ENCODE assay signal across 19 cellular contexts in the genomic region with DNA sequence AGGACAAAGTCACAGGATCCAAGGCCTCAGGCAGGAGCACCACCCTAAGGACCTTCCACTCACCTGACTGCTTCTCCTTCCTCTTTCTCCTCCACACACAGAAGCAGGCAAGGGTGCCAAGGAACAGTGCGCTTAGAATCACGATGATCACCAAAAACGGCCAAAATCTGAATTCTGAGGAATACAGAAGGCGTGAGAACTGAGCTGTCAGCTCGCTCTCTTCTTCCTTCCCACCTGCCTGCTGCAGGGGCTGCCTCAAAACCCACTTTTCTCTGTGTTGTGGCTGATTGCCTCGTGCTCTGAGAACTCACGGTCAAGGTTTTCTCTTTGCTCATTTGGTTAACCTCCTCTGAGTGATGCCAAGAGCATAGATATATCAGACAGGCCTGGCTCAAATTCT. TPM values are rescaled to one million over a fixed set of nuclear protein-coding genes. Genes with fewer than 3 reads are reported as not detected.
DNase-seq lines count a peak whose midpoint lies in the region; ATAC-seq and TF ChIP-seq lines count a peak whose summit lies in the region.
"Had no signal": no experiment of that assay in that cellular context is flagged by ENCODE, and none has a peak within 500 bp of the region (broad histone marks: within the 10 kb centered on the region; RNA-seq: fewer than 3 reads in every experiment).

No MANE protein-coding gene starts in this region.

- no peaks in the 10 kb centered on the region for H3K36me3 ChIP-seq in KMS-11 (ENCODE audit: insufficient read depth)
- H3K36me3 ChIP-seq: adrenal gland, esophagus squamous epithelium, left ventricle myocardium inferior, upper lobe of right lung had no signal

- no peaks in the 10 kb centered on the region for H3K79me2 ChIP-seq in KMS-11 (ENCODE audit: insufficient read depth, low read depth)

- H3K4me1 Mint-ChIP-seq in activated T-cell treated with anti-CD3 and anti-CD28 coated beads, Interleukin-2, amount 50 U/mL, for 24 hours (ENCODE audit: low read depth) = peaks cover 59% of the 10 kb centered on the region
- peaks cover 55% of the 10 kb centered on the region for H3K4me1 Mint-ChIP-seq in activated T-cell treated with anti-CD3 and anti-CD28 coated beads, Interleukin-2, amount 50 U/mL, for 72 hours (ENCODE audit: low read depth)
- peaks cover 85 to 88% of the 10 kb centered on the region in 2 donors for H3K4me1 Mint-ChIP-seq in natural killer cell

- H2AFZ ChIP-seq in KMS-11 (ENCODE audit: low read depth) = no peak overlapping the region

- peaks cover 38% of the 10 kb centered on the region for H3K4me1 ChIP-seq in KMS-11 (ENCODE audit: low read depth, poor library complexity, severe bottlenecking)
- H3K4me1 ChIP-seq: adrenal gland had no signal

- no peak overlapping the region for H3K4me3 ChIP-seq in KMS-11 (IDR thresholded peaks at IDR 0.05; ENCODE audit: insufficient read depth, low read depth, low read length)
- H3K4me3 ChIP-seq: adrenal gland, esophagus squamous epithelium, left ventricle myocardium inferior, upper lobe of right lung had no signal

- H3K27me3 ChIP-seq in KMS-11 (ENCODE audit: insufficient read depth, low read depth) = no peaks in the 10 kb centered on the region
- H3K27me3 ChIP-seq: adrenal gland, esophagus squamous epithelium, upper lobe of right lung had no signal

- no peaks in the 10 kb centered on the region for H3K36me3 Mint-ChIP-seq in activated T-cell treated with anti-CD3 and anti-CD28 coated beads, Interleukin-2, amount 50 U/mL, for 24 hours (ENCODE audit: low read depth)
- H3K36me3 Mint-ChIP-seq in activated T-cell treated with anti-CD3 and anti-CD28 coated beads, Interleukin-2, amount 50 U/mL, for 72 hours (ENCODE audit: insufficient read depth in 2 of 2) = peaks cover 0 to under 1% of the 10 kb centered on the region in 2 donors
- H3K36me3 Mint-ChIP-seq in natural killer cell = peaks cover 13% of the 10 kb centered on the region

- peak overlapping the region; percentile 97 for H3K27ac Mint-ChIP-seq in activated T-cell treated with anti-CD3 and anti-CD28 coated beads, Interleukin-2, amount 50 U/mL, for 24 hours
- peak overlapping the region; percentile 14 for H3K27ac Mint-ChIP-seq in activated T-cell treated with anti-CD3 and anti-CD28 coated beads, Interleukin-2, amount 50 U/mL, for 72 hours
- peak overlapping the region in 1 of 2 donors; percentile 95 for H3K27ac Mint-ChIP-seq in natural killer cell

- intact Hi-C loops in natural killer cell (cut with micrococcal nuclease) = loop anchor here (5.0 kb wide), 1 partner anchor 42 kb away; a partner anchor contains a TSS

- peak overlapping the region; percentile 39; the same call in 1 of the 2 replicates for H3K4me2 ChIP-seq in KMS-11

- no peak overlapping the region for H3K27ac ChIP-seq in KMS-11
- H3K27ac ChIP-seq: adrenal gland, left ventricle myocardium inferior, upper lobe of right lung had no signal

- H3K27me3 Mint-ChIP-seq in activated T-cell treated with anti-CD3 and anti-CD28 coated beads, Interleukin-2, amount 50 U/mL, for 24 hours = no peaks in the 10 kb centered on the region
- H3K27me3 Mint-ChIP-seq in activated T-cell treated with anti-CD3 and anti-CD28 coated beads, Interleukin-2, amount 50 U/mL, for 72 hours (ENCODE audit: low read depth) = no peaks in the 10 kb centered on the region
- no peaks in the 10 kb centered on the region for H3K27me3 Mint-ChIP-seq in natural killer cell (ENCODE audit: low read depth in 2 of 2)

- DNase-seq in activated T-cell treated with anti-CD3 and anti-CD28 coated beads, Interleukin-2, amount 50 U/mL, for 24 hours = peak; percentile 50
- DNase-seq in activated T-cell treated with anti-CD3 and anti-CD28 coated beads for 4 hours (no peak), natural killer cell (no peak), Ammon's horn (ENCODE audit: low spot score) (no peak), hypothalamus (lab: John Stamatoyannopoulos, UW) (no peak), NCI-H1092 (lab: John Stamatoyannopoulos, UW) (no peak)
- peak; percentile 42 to 57 for DNase-seq in activated T-cell treated with anti-CD3 and anti-CD28 coated beads, Interleukin-2, amount 50 U/mL, for 72 hours
- DNase-seq: adrenal gland; DMS79; esophagus squamous epithelium; left ventricle myocardium inferior; NCI-H2029; nucleus accumbens; stimulated activated CD4-positive, alpha-beta T cell treated with anti-CD3 and anti-CD28 coated beads, Interleukin-15, amount 100 ng/mL, for 24 hours; upper lobe of right lung had no signal

- H3K4me3 Mint-ChIP-seq in activated T-cell treated with anti-CD3 and anti-CD28 coated beads, Interleukin-2, amount 50 U/mL, for 24 hours = peak overlapping the region; percentile 46
- peak overlapping the region; percentile 75 to 93 for H3K4me3 Mint-ChIP-seq in activated T-cell treated with anti-CD3 and anti-CD28 coated beads, Interleukin-2, amount 50 U/mL, for 72 hours
- peak overlapping the region; percentile 83 for H3K4me3 Mint-ChIP-seq in natural killer cell

- TF ChIP-seq CTCF in KMS-11 (conservative IDR thresholded peaks at IDR 0.05; ENCODE audit: low read depth, low read length) (no peak), natural killer cell (IDR thresholded peaks at IDR 0.05) (no peak)

- H3K9ac ChIP-seq in KMS-11 = no peak overlapping the region

- ATAC-seq in activated T-cell treated with anti-CD3 and anti-CD28 coated beads, Interleukin-2, amount 50 U/mL, for 72 hours (replicated peaks in 1 of 2) = peak in 1 of 2 donors; percentile 10
- ATAC-seq in natural killer cell = no peak
- ATAC-seq: upper lobe of right lung had no signal

- H4K20me1 ChIP-seq in KMS-11 (ENCODE audit: insufficient read depth) = no peaks in the 10 kb centered on the region

- H3K9me3 Mint-ChIP-seq in activated T-cell treated with anti-CD3 and anti-CD28 coated beads, Interleukin-2, amount 50 U/mL, for 24 hours = no peaks in the 10 kb centered on the region
- H3K9me3 Mint-ChIP-seq in activated T-cell treated with anti-CD3 and anti-CD28 coated beads, Interleukin-2, amount 50 U/mL, for 72 hours = no peaks in the 10 kb centered on the region
- no peaks in the 10 kb centered on the region for H3K9me3 Mint-ChIP-seq in natural killer cell

RNA-seq across cellular contexts. Expression of a gene that starts 23.8 kb away (rescaled TPM):
- 1 to 10 TPM in 1 of 2 donors, under 1 TPM in 1; 0.91 to 1.4 TPM for total RNA-seq in activated T-cell treated with anti-CD3 and anti-CD28 coated beads, Interleukin-2, amount 50 U/mL, for 72 hours
- total RNA-seq in natural killer cell = 100 to 1,000 TPM; 131 to 193 (median 150) TPM
- total RNA-seq: A673, H1, NCI-H460 had no signal

RNA-seq across cellular contexts. Expression of a gene that starts 42.9 kb away (rescaled TPM):
- 10 to 100 TPM in 1 of 2 donors, 1 to 10 TPM in 1; 7.6 to 19.0 TPM for total RNA-seq in activated T-cell treated with anti-CD3 and anti-CD28 coated beads, Interleukin-2, amount 50 U/mL, for 72 hours
- 10 to 100 TPM; 30.3 to 47.1 (median 34.4) TPM for total RNA-seq in natural killer cell
- total RNA-seq: A673, H1, left ventricle myocardium inferior, NCI-H460 had no signal

RNA-seq across cellular contexts. Expression of a gene that starts 46.1 kb away (rescaled TPM):
- total RNA-seq in activated T-cell treated with anti-CD3 and anti-CD28 coated beads, Interleukin-2, amount 50 U/mL, for 72 hours = not detected
- not detected for total RNA-seq in natural killer cell
- total RNA-seq: A673, esophagus squamous epithelium, H1, NCI-H460 had no signal

Comparison
In these comparisons a context has a peak if more than half of its experiments do, and no peak if none do; other contexts are left out.
1. DNase-seq: peak in activated T-cell treated with anti-CD3 and anti-CD28 coated beads, Interleukin-2, amount 50 U/mL, for 24 hours (single experiment) and activated T-cell treated with anti-CD3 and anti-CD28 coated beads, Interleukin-2, amount 50 U/mL, for 72 hours (2 of 2); none in activated T-cell treated with anti-CD3 and anti-CD28 coated beads for 4 hours (single experiment), natural killer cell (single experiment), Ammon's horn (single experiment), hypothalamus (0 of 51) and NCI-H1092 (single experiment).
2. RNA of a gene that starts 23.8 kb away (total RNA-seq): 131 to 193 TPM in natural killer cell; 0.91 to 1.4 TPM in activated T-cell treated with anti-CD3 and anti-CD28 coated beads, Interleukin-2, amount 50 U/mL, for 72 hours; every median in the first group is over 10 times any median in the second.
3. Peak in every context shown above with its lines, with median percentiles within 50 percentile points of each other: H3K4me3 Mint-ChIP-seq.